Comparison of ENCODE assay signal across 19 cellular contexts in the genomic region with DNA sequence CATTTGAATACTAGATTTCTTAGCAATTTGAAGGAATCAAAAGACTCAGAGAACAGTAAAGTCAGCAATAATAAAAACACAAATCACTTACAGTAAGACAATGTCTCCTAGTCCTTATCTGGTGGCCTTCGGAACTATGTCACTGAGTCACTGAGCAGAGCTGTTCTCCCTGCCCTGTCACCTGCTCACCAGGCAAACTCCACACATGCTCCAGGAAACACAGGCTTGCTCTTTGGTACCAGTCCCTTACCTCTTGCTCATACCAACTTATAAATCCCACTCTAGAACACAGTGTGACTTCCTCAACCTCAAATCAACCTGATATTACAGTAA.
DNase-seq lines count a peak whose midpoint lies in the region; ATAC-seq and TF ChIP-seq lines count a peak whose summit lies in the region.
"Had no signal": no experiment of that assay in that cellular context is flagged by ENCODE, and none has a peak within 500 bp of the region (broad histone marks: within the 10 kb centered on the region; RNA-seq: fewer than 3 reads in every experiment).

No MANE protein-coding gene starts in this region.

- H3K4me1 ChIP-seq in duodenal mucosa (ENCODE audit: control insufficient read depth in 1 of 2, insufficient read depth in 2 of 2, low read length in 2 of 2) (peaks cover 14 to 26% of the 10 kb centered on the region in 2 donors), mesodermal cell (ENCODE audit: control insufficient read depth, insufficient read depth, low read length, poor library complexity, severe bottlenecking) (peaks cover 18% of the 10 kb centered on the region), mammary epithelial cell (ENCODE audit: insufficient read depth, low read length) (peaks cover 34% of the 10 kb centered on the region)

- H3K4me3 Mint-ChIP-seq in activated T-cell treated with anti-CD3 and anti-CD28 coated beads, Interleukin-2, amount 50 U/mL, for 72 hours = no peak overlapping the region
- H3K4me3 Mint-ChIP-seq in type B pancreatic cell = no peak overlapping the region
- H3K4me3 Mint-ChIP-seq in stimulated activated memory B cell treated with anti-CD40 and anti-IgM and Interleukin-4, amounts not matched to agents 10 μg/mL and 1 μg/mL and 100 μg/mL, for 72 hours = no peak overlapping the region
- H3K4me3 Mint-ChIP-seq: activated CD4-positive, alpha-beta T cell treated with anti-CD3 and anti-CD28 coated beads, Interleukin-2, amount 10 ng/mL, durations not matched to agents 24 days and 14 days; activated naive CD8-positive, alpha-beta T cell treated with anti-CD3 and anti-CD28 coated beads, Interleukin-2, amount 10 ng/mL, durations not matched to agents 7 days and 5 days; stimulated activated naive B cell treated with anti-CD40 and anti-IgM and Interleukin-4, amounts not matched to agents 10 μg/mL and 1 μg/mL and 100 μg/mL, for 72 hours had no signal

- H3K4me1 Mint-ChIP-seq in activated T-cell treated with anti-CD3 and anti-CD28 coated beads, Interleukin-2, amount 50 U/mL, for 72 hours (ENCODE audit: low read depth) = peaks cover 34% of the 10 kb centered on the region
- peaks cover 16% of the 10 kb centered on the region for H3K4me1 Mint-ChIP-seq in type B pancreatic cell (ENCODE audit: unreplicated experiment)
- H3K4me1 Mint-ChIP-seq in stimulated activated memory B cell treated with anti-CD40 and anti-IgM and Interleukin-4, amounts not matched to agents 10 μg/mL and 1 μg/mL and 100 μg/mL, for 72 hours = peaks cover 11% of the 10 kb centered on the region

- H3K36me3 Mint-ChIP-seq in activated T-cell treated with anti-CD3 and anti-CD28 coated beads, Interleukin-2, amount 50 U/mL, for 72 hours (ENCODE audit: insufficient read depth in 2 of 2) = peaks cover 0 to 2% of the 10 kb centered on the region in 2 donors
- H3K36me3 Mint-ChIP-seq in type B pancreatic cell = peaks cover 8% of the 10 kb centered on the region
- H3K36me3 Mint-ChIP-seq in stimulated activated memory B cell treated with anti-CD40 and anti-IgM and Interleukin-4, amounts not matched to agents 10 μg/mL and 1 μg/mL and 100 μg/mL, for 72 hours = peaks cover 20% of the 10 kb centered on the region
- H3K36me3 Mint-ChIP-seq: activated naive CD8-positive, alpha-beta T cell treated with anti-CD3 and anti-CD28 coated beads, Interleukin-2, amount 10 ng/mL, durations not matched to agents 7 days and 5 days had no signal

- H3K9ac ChIP-seq in duodenal mucosa (ENCODE audit: low read depth in 1 of 2, low read length in 2 of 2) = no peak overlapping the region
- H3K9ac ChIP-seq in mammary epithelial cell (ENCODE audit: insufficient read depth, low read length) = no peak overlapping the region

- peaks cover 0 to 6% of the 10 kb centered on the region in 2 donors for H3K36me3 ChIP-seq in duodenal mucosa (ENCODE audit: control insufficient read depth in 1 of 2, insufficient read depth in 2 of 2, low read length in 2 of 2)
- peaks cover 10% of the 10 kb centered on the region for H3K36me3 ChIP-seq in mesodermal cell (ENCODE audit: control insufficient read depth, insufficient read depth, low read length)
- H3K36me3 ChIP-seq in mammary epithelial cell (ENCODE audit: insufficient read depth, low read length) = peaks cover 2% of the 10 kb centered on the region
- H3K36me3 ChIP-seq: neutrophil, SJSA1 had no signal

- DNase-seq in activated T-cell treated with anti-CD3 and anti-CD28 coated beads, Interleukin-2, amount 50 U/mL, for 72 hours = no peak
- DNase-seq in activated T-cell treated with anti-CD3 and anti-CD28 coated beads for 4 hours (no peak), type B pancreatic cell (ENCODE audit: extremely low spot score, unreplicated experiment) (no peak), mammary epithelial cell (no peak)
- no peak for DNase-seq in stimulated activated CD4-positive, alpha-beta T cell treated with anti-CD3 and anti-CD28 coated beads, Interleukin-4, amount 100 ng/mL, for 24 hours
- DNase-seq: ACHN; activated CD4-positive, alpha-beta T cell treated with anti-CD3 and anti-CD28 coated beads, Interleukin-2, amount 10 ng/mL, durations not matched to agents 24 days and 14 days; activated naive CD8-positive, alpha-beta T cell treated with anti-CD3 and anti-CD28 coated beads, Interleukin-2, amount 10 ng/mL, durations not matched to agents 7 days and 5 days; activated T-cell treated with anti-CD3 and anti-CD28 coated beads, Interleukin-2, amount 50 U/mL, for 1 hour; NCI-H1930; NCI-H510A treated with DMSO at 0.1 percent for 48 hours; stimulated activated naive B cell treated with anti-CD40 and anti-IgM and Interleukin-4, amounts not matched to agents 10 μg/mL and 1 μg/mL and 100 μg/mL, for 72 hours had no signal

- H3K27me3 Mint-ChIP-seq in activated T-cell treated with anti-CD3 and anti-CD28 coated beads, Interleukin-2, amount 50 U/mL, for 72 hours (ENCODE audit: low read depth) = no peaks in the 10 kb centered on the region
- no peaks in the 10 kb centered on the region for H3K27me3 Mint-ChIP-seq in type B pancreatic cell
- H3K27me3 Mint-ChIP-seq in stimulated activated memory B cell treated with anti-CD40 and anti-IgM and Interleukin-4, amounts not matched to agents 10 μg/mL and 1 μg/mL and 100 μg/mL, for 72 hours = no peaks in the 10 kb centered on the region
- H3K27me3 Mint-ChIP-seq: activated CD4-positive, alpha-beta T cell treated with anti-CD3 and anti-CD28 coated beads, Interleukin-2, amount 10 ng/mL, durations not matched to agents 24 days and 14 days; activated naive CD8-positive, alpha-beta T cell treated with anti-CD3 and anti-CD28 coated beads, Interleukin-2, amount 10 ng/mL, durations not matched to agents 7 days and 5 days; stimulated activated naive B cell treated with anti-CD40 and anti-IgM and Interleukin-4, amounts not matched to agents 10 μg/mL and 1 μg/mL and 100 μg/mL, for 72 hours had no signal

- no peak overlapping the region for H3K4me3 ChIP-seq in duodenal mucosa (ENCODE audit: low read depth in 1 of 2, low read length in 2 of 2)
- no peak overlapping the region for H3K4me3 ChIP-seq in mesodermal cell (ENCODE audit: extremely low read depth, insufficient read depth, low read length, poor library complexity, severe bottlenecking)
- H3K4me3 ChIP-seq in mammary epithelial cell (replicated peaks in 1 of 3; ENCODE audit: insufficient read depth in 1 of 3, low read depth in 2 of 3, low read length in 3 of 3) = no peak overlapping the region
- H3K4me3 ChIP-seq: SJSA1, skin epidermis, upper lobe of left lung had no signal

- H3K9me3 ChIP-seq in duodenal mucosa (ENCODE audit: control insufficient read depth in 1 of 2, low read length in 2 of 2) (no peaks in the 10 kb centered on the region), mesodermal cell (ENCODE audit: control insufficient read depth, low read length) (no peaks in the 10 kb centered on the region), mammary epithelial cell (replicated peaks; ENCODE audit: insufficient read depth, low read length) (no peaks in the 10 kb centered on the region)
- H3K9me3 ChIP-seq: neutrophil, SJSA1, upper lobe of left lung had no signal

- H2AFZ ChIP-seq in mammary epithelial cell (ENCODE audit: low read depth, low read length) = no peak overlapping the region

- WGBS in mesodermal cell (ENCODE audit: insufficient coverage in 2 of 2), 2 experiments = 83 to 100% methylated on average over 1 of the region's 1 CpG
- WGBS in mammary epithelial cell (ENCODE audit: low coverage, missing lambda C conversion rate) = 100% methylated on average over 1 of the region's 1 CpG

- no peaks in the 10 kb centered on the region for H4K20me1 ChIP-seq in mammary epithelial cell (ENCODE audit: insufficient read depth, low read length)

- H3K27me3 ChIP-seq in duodenal mucosa (ENCODE audit: control insufficient read depth in 1 of 2, insufficient read depth in 2 of 2, low read length in 2 of 2) = no peaks in the 10 kb centered on the region
- H3K27me3 ChIP-seq in mammary epithelial cell (ENCODE audit: insufficient read depth, low read length) = no peaks in the 10 kb centered on the region
- H3K27me3 ChIP-seq: neutrophil, SJSA1, upper lobe of left lung had no signal

- dilution Hi-C loops in mammary epithelial cell (cut with HindIII; ENCODE audit: low sequenced_read_pairs) = no loop called here

- ATAC-seq in activated T-cell treated with anti-CD3 and anti-CD28 coated beads, Interleukin-2, amount 50 U/mL, for 72 hours (replicated peaks in 1 of 2) = no peak
- no peak for ATAC-seq in stimulated activated memory B cell treated with anti-CD40 and anti-IgM and Interleukin-4, amounts not matched to agents 10 μg/mL and 1 μg/mL and 100 μg/mL, for 72 hours
- ATAC-seq: stimulated activated naive B cell treated with anti-CD40 and anti-IgM and Interleukin-4, amounts not matched to agents 10 μg/mL and 1 μg/mL and 100 μg/mL, for 72 hours had no signal

- no TSS peak for BruUV-seq in mammary epithelial cell (replicated peaks; lab: Mats Ljungman, UMichigan)

- in situ Hi-C loops in mammary epithelial cell (cut with MboI; ENCODE audit: low sequenced_read_pairs in 2 of 2) = no loop called here

- peak overlapping the region; percentile 74 for H3K27ac Mint-ChIP-seq in activated T-cell treated with anti-CD3 and anti-CD28 coated beads, Interleukin-2, amount 50 U/mL, for 72 hours
- peak overlapping the region; percentile 40 for H3K27ac Mint-ChIP-seq in type B pancreatic cell
- no peak overlapping the region for H3K27ac Mint-ChIP-seq in stimulated activated memory B cell treated with anti-CD40 and anti-IgM and Interleukin-4, amounts not matched to agents 10 μg/mL and 1 μg/mL and 100 μg/mL, for 72 hours
- H3K27ac Mint-ChIP-seq: activated naive CD8-positive, alpha-beta T cell treated with anti-CD3 and anti-CD28 coated beads, Interleukin-2, amount 10 ng/mL, durations not matched to agents 7 days and 5 days; stimulated activated naive B cell treated with anti-CD40 and anti-IgM and Interleukin-4, amounts not matched to agents 10 μg/mL and 1 μg/mL and 100 μg/mL, for 72 hours had no signal

- peaks cover 7% of the 10 kb centered on the region for H3K79me2 ChIP-seq in mammary epithelial cell (ENCODE audit: insufficient read depth, low read length)

- no peaks in the 10 kb centered on the region for H3K9me3 Mint-ChIP-seq in activated T-cell treated with anti-CD3 and anti-CD28 coated beads, Interleukin-2, amount 50 U/mL, for 72 hours
- no peaks in the 10 kb centered on the region for H3K9me3 Mint-ChIP-seq in type B pancreatic cell
- H3K9me3 Mint-ChIP-seq in stimulated activated memory B cell treated with anti-CD40 and anti-IgM and Interleukin-4, amounts not matched to agents 10 μg/mL and 1 μg/mL and 100 μg/mL, for 72 hours = no peaks in the 10 kb centered on the region
- H3K9me3 Mint-ChIP-seq: activated CD4-positive, alpha-beta T cell treated with anti-CD3 and anti-CD28 coated beads, Interleukin-2, amount 10 ng/mL, durations not matched to agents 24 days and 14 days; activated naive CD8-positive, alpha-beta T cell treated with anti-CD3 and anti-CD28 coated beads, Interleukin-2, amount 10 ng/mL, durations not matched to agents 7 days and 5 days; stimulated activated naive B cell treated with anti-CD40 and anti-IgM and Interleukin-4, amounts not matched to agents 10 μg/mL and 1 μg/mL and 100 μg/mL, for 72 hours had no signal

- TF ChIP-seq CTCF in type B pancreatic cell (conservative IDR thresholded peaks at IDR 0.05) (no peak), mammary epithelial cell (conservative IDR thresholded peaks at IDR 0.05 in 1 of 2, IDR thresholded peaks at IDR 0.05 in 1 of 2; ENCODE audit: extremely low read depth in 1 of 2, insufficient read depth in 1 of 2, low read depth in 1 of 2, low read length in 2 of 2) (no peak)

- intact Hi-C loops in mammary epithelial cell (cut with micrococcal nuclease) = no loop called here

- no peak overlapping the region for H3K4me2 ChIP-seq in mammary epithelial cell (ENCODE audit: insufficient read depth, low read depth, low read length)

- H3K27ac ChIP-seq in duodenal mucosa (ENCODE audit: low read depth, low read length) = peak overlapping the region; percentile 11
- peak overlapping the region; percentile 55 for H3K27ac ChIP-seq in mesodermal cell (ENCODE audit: low read depth, low read length, severe bottlenecking)
- no peak overlapping the region for H3K27ac ChIP-seq in mammary epithelial cell (ENCODE audit: insufficient read depth, low read depth, low read length)
- H3K27ac ChIP-seq: neutrophil, SJSA1, upper lobe of left lung had no signal

- CTCF ChIA-PET in mammary epithelial cell (lab: Charles Lee; ENCODE audit: low non-redundant PET) = no interaction called here
